11 cellular contexts compared by ENCODE assay signal in genomic region chr17:77364381-77364911, GRCh38.
A peak's percentile ranks its signal among the peaks of the same experiment; 100 is the strongest.
DNase-seq lines count a peak whose midpoint lies in the region; ATAC-seq and TF ChIP-seq lines count a peak whose summit lies in the region.
"Had no signal": no experiment of that assay in that cellular context is flagged by ENCODE, and none has a peak within 500 bp of the region (broad histone marks: within the 10 kb centered on the region; RNA-seq: fewer than 3 reads in every experiment).

No MANE protein-coding gene starts in this region.

- peaks cover 64% of the 10 kb centered on the region for H3K4me1 ChIP-seq in Panc1 (ENCODE audit: control insufficient read depth, insufficient read depth, low read length)
- peaks cover 35 to 71% (median 48%) of the 10 kb centered on the region in 3 donors for H3K4me1 ChIP-seq in esophagus squamous epithelium

- no peak for TF ChIP-seq CTCF in Panc1 (IDR thresholded peaks at IDR 0.05)
- TF ChIP-seq CTCF in esophagus squamous epithelium (IDR thresholded peaks at IDR 0.05): no peak

- no peak overlapping the region for H3K4me3 ChIP-seq in Panc1 (ENCODE audit: low read depth in 2 of 2, low read length in 2 of 2)
- H3K4me3 ChIP-seq in esophagus squamous epithelium: no peak overlapping the region
- H3K4me3 ChIP-seq: lower lobe of right lung had no signal

- H3K36me3 ChIP-seq in Panc1 (ENCODE audit: control insufficient read depth, insufficient read depth, low read length) (no peaks in the 10 kb centered on the region), esophagus squamous epithelium (no peaks in the 10 kb centered on the region)
- H3K36me3 ChIP-seq: lower lobe of right lung had no signal

- CTCF ChIA-PET in Panc1 (lab: Charles Lee): no interaction called here

- no TSS peak for BruUV-seq in Panc1 (replicated peaks; lab: Mats Ljungman, UMichigan)

- H3K9me3 ChIP-seq in Panc1 (ENCODE audit: control insufficient read depth, insufficient read depth, low read depth, low read length) (no peaks in the 10 kb centered on the region), esophagus squamous epithelium (no peaks in the 10 kb centered on the region)
- H3K9me3 ChIP-seq: lower lobe of right lung had no signal

- H3K27ac ChIP-seq in Panc1 (ENCODE audit: low read length) (peak overlapping the region; percentile 20; the same call in 1 of the 2 replicates), esophagus squamous epithelium (peak overlapping the region; percentile 73 to 90 (median 88))
- H3K27ac ChIP-seq: lower lobe of right lung had no signal

- 64 to 73% methylated on average over 6 to 8 of the region's 10 CpGs for WGBS in esophagus squamous epithelium, 2 donors

- POLR2A ChIA-PET in Panc1 (lab: Charles Lee): no interaction called here

- DNase-seq in CD1c-positive myeloid dendritic cell (ENCODE audit: extremely low spot score) (peak; percentile 37), Panc1 (ENCODE audit: low read depth, low spot score) (no peak), esophagus squamous epithelium (lab: John Stamatoyannopoulos, UW) (no peak), sciatic nerve (ENCODE audit: low spot score) (no peak), GM03348 (ENCODE audit: low spot score) (no peak)
- no peak for DNase-seq in stimulated activated naive CD4-positive, alpha-beta T cell (lab: John Stamatoyannopoulos, UW)
- DNase-seq: foreskin melanocyte, lower lobe of right lung, NCI-H1436 treated with DMSO at 0.1 percent for 48 hours had no signal

- H3K27me3 ChIP-seq in Panc1 (ENCODE audit: control insufficient read depth, insufficient read depth, low read length) (no peaks in the 10 kb centered on the region), esophagus squamous epithelium (no peaks in the 10 kb centered on the region)

- no peak for TF ChIP-seq POLR2A in esophagus squamous epithelium (IDR thresholded peaks at IDR 0.05)

- ATAC-seq in Panc1 (no peak), sciatic nerve (peak; percentile 2), GM19328 (IDR thresholded peaks at IDR 0.05; ENCODE audit: unreplicated experiment) (no peak), GM18498 (IDR thresholded peaks at IDR 0.05; ENCODE audit: unreplicated experiment) (no peak)

- intact Hi-C loops in Panc1 (cut with micrococcal nuclease; ENCODE audit: unreplicated experiment) (no loop called here), esophagus squamous epithelium (cut with DNase I) (no loop called here), sciatic nerve (cut with DNase I) (no loop called here)

- in situ Hi-C loops in Panc1 (cut with HindIII; ENCODE audit: low pct_unique_long_range_greater_than_20kb, low sequenced_read_pairs): no loop called here
